ENCODE assay signal across 20 cellular contexts in genomic region chr13:93304134-93304533, GRCh38.
"Had no signal": no experiment of that assay in that cellular context is flagged by ENCODE, and none has a peak within 500 bp of the region (broad histone marks: within the 10 kb centered on the region; RNA-seq: fewer than 3 reads in every experiment).

No MANE protein-coding gene starts in this region.

- H3K4me3 ChIP-seq: SK-N-MC had no signal

- H3K27ac ChIP-seq: KMS-11, SK-N-MC had no signal

- DNase-seq: activated CD4-positive, alpha-beta memory T cell treated with anti-CD3 and anti-CD28 coated beads for 36 hours; activated CD4-positive, alpha-beta T cell treated with anti-CD3 and anti-CD28 coated beads for 1 hour; activated CD4-positive, alpha-beta T cell treated with anti-CD3 and anti-CD28 coated beads, Interleukin-2, amount 10 ng/mL, durations not matched to agents 7 days and 5 days; activated CD8-positive, alpha-beta memory T cell treated with anti-CD3 and anti-CD28 coated beads for 24 hours; activated effector memory CD4-positive, alpha-beta T cell treated with anti-CD3 and anti-CD28 coated beads, Interleukin-2, amount 50 U/mL, for 16 hours; activated naive CD4-positive, alpha-beta T cell treated with Interleukin-2 at 50 U/mL for 16 hours; activated naive CD8-positive, alpha-beta T cell treated with anti-CD3 and anti-CD28 coated beads, Interleukin-2, amount 50 U/mL, for 24 hours; activated T-cell treated with anti-CD3 and anti-CD28 coated beads, Interleukin-2, amount 50 U/mL, for 4 hours; amniotic stem cell; NCI-H1092; NCI-H1930; NCI-H2107; NCI-H2227 treated with DMSO at 0.1 percent for 48 hours; NCI-H446 treated with DMSO at 0.1 percent for 48 hours; NCI-H524 treated with DMSO at 0.1 percent for 48 hours; NCI-H748 treated with DMSO at 0.1 percent for 48 hours; T-helper 1 cell had no signal

- ATAC-seq: activated naive CD4-positive, alpha-beta T cell treated with anti-CD3 and anti-CD28 coated beads, Interleukin-2, amount 50 U/mL, for 72 hours; activated naive CD8-positive, alpha-beta T cell treated with anti-CD3 and anti-CD28 coated beads, Interleukin-2, amount 50 U/mL, for 24 hours; activated T-cell treated with anti-CD3 and anti-CD28 coated beads, Interleukin-2, amount 50 U/mL, for 4 hours had no signal
